10 cellular contexts compared by ENCODE assay signal in the genomic region with DNA sequence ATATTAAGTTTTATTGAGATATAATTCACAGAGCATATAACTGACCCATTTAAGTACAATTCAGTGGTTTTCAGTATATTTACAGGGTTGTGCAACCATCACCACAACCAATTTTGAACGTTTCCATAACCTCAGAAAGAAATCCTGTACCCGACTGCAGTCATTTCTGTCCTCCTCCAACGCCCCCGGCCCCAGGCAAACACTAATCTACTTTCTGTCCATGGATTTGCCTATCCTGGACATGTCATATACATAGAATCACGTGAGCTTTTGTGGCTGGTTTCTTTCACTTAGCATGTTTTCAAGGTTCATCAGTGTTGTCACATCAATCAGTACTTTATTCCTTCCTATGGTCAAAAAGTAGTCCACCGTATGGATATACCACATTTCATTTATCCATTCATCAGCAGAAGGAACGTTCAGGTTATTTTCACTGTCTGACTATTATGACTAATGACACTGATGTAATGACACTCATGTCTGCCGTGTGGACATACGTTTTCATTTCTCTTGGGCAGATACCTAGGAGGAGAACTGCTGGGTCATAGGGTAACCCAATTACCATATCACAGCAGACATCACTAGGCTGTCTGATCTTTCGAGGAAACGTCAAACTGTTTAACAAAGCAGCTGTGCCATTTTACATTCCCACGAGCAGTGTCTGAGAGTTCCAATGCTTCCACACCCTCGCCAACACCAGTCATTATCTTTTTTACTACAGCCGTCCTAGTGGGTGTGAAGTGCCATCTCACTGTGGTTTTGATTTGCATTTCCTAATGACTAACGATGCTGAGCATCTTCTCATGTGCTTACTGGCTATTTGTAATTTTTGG. TPM values are rescaled to one million over a fixed set of nuclear protein-coding genes. Genes with fewer than 3 reads are reported as not detected.
DNase-seq lines count a peak whose midpoint lies in the region; ATAC-seq and TF ChIP-seq lines count a peak whose summit lies in the region.
"Had no signal": no experiment of that assay in that cellular context is flagged by ENCODE, and none has a peak within 500 bp of the region (broad histone marks: within the 10 kb centered on the region; RNA-seq: fewer than 3 reads in every experiment).

No MANE protein-coding gene starts in this region.

- intact Hi-C loops in activated naive CD4-positive, alpha-beta T cell treated with anti-CD3 and anti-CD28 coated beads for 36 hours (cut with micrococcal nuclease): no loop called here

- DNase-seq in activated naive CD4-positive, alpha-beta T cell treated with anti-CD3 and anti-CD28 coated beads for 36 hours: peak; percentile 31
- no peak for DNase-seq in activated naive CD4-positive, alpha-beta T cell (lab: John Stamatoyannopoulos, UW)
- DNase-seq in T-helper 2 cell: peak in 3 of 5 experiments; percentile 2 to 72 (median 53)
- no peak for DNase-seq in endodermal cell
- peak; percentile 37 to 60 for DNase-seq in stimulated activated CD8-positive, alpha-beta memory T cell treated with anti-CD3 and anti-CD28 coated beads, Interleukin-7, amount 100 ng/mL, for 48 hours (ENCODE audit: extremely low read depth in 1 of 2, low read depth in 1 of 2)
- no peak for DNase-seq in MG63
- no peak for DNase-seq in NCI-H1048 (lab: John Stamatoyannopoulos, UW)
- DNase-seq: foreskin keratinocyte, NCI-H2107 had no signal

- no peaks in the 10 kb centered on the region for H3K27me3 ChIP-seq in endodermal cell (ENCODE audit: control insufficient read depth, insufficient read depth, low read length, poor library complexity, severe bottlenecking)
- H3K27me3 ChIP-seq in MG63: no peaks in the 10 kb centered on the region
- H3K27me3 ChIP-seq: foreskin keratinocyte had no signal

- H3K4me3 ChIP-seq in endodermal cell (ENCODE audit: low read length) (no peak overlapping the region), MG63 (no peak overlapping the region)

- CTCF ChIA-PET in activated naive CD4-positive, alpha-beta T cell treated with anti-CD3 and anti-CD28 coated beads for 36 hours (lab: Charles Lee): interaction anchor here (1.4 kb wide), 1 partner anchor 259 kb away, joined by 3 read pairs; no protein-coding TSS in a partner anchor

- H3K4me1 Mint-ChIP-seq in activated naive CD4-positive, alpha-beta T cell treated with anti-CD3 and anti-CD28 coated beads for 36 hours (ENCODE audit: low read depth): peaks cover 26% of the 10 kb centered on the region
- H3K4me1 Mint-ChIP-seq in endodermal cell: peaks cover 15% of the 10 kb centered on the region

- no peak for TF ChIP-seq CTCF in endodermal cell (conservative IDR thresholded peaks at IDR 0.05)

- H3K27ac Mint-ChIP-seq in activated naive CD4-positive, alpha-beta T cell treated with anti-CD3 and anti-CD28 coated beads for 36 hours: peak overlapping the region; percentile 50
- H3K27ac Mint-ChIP-seq in endodermal cell: peak overlapping the region; percentile 59

- WGBS in endodermal cell (ENCODE audit: insufficient coverage in 1 of 2, insufficient read length in 1 of 2), 2 experiments: 95% methylated on average over 13 to 15 of the region's 15 CpGs

- no peaks in the 10 kb centered on the region for H3K4me1 ChIP-seq in endodermal cell (ENCODE audit: control insufficient read depth, insufficient read depth, low read length)
- H3K4me1 ChIP-seq: foreskin keratinocyte had no signal

- no peak overlapping the region for H3K9ac ChIP-seq in endodermal cell (ENCODE audit: extremely low read depth, low read length, poor library complexity, severe bottlenecking)

- no peaks in the 10 kb centered on the region for H3K9me3 Mint-ChIP-seq in activated naive CD4-positive, alpha-beta T cell treated with anti-CD3 and anti-CD28 coated beads for 36 hours
- H3K9me3 Mint-ChIP-seq in endodermal cell: peaks cover 22% of the 10 kb centered on the region

- peaks cover 7% of the 10 kb centered on the region for H3K36me3 Mint-ChIP-seq in activated naive CD4-positive, alpha-beta T cell treated with anti-CD3 and anti-CD28 coated beads for 36 hours (ENCODE audit: low read depth)
- H3K36me3 Mint-ChIP-seq in endodermal cell (ENCODE audit: low read depth): peaks cover 67% of the 10 kb centered on the region

- no peak for ATAC-seq in GM19463 (IDR thresholded peaks at IDR 0.05; ENCODE audit: unreplicated experiment)
- ATAC-seq: foreskin keratinocyte had no signal

- no peaks in the 10 kb centered on the region for H3K27me3 Mint-ChIP-seq in activated naive CD4-positive, alpha-beta T cell treated with anti-CD3 and anti-CD28 coated beads for 36 hours (ENCODE audit: low read depth)
- H3K27me3 Mint-ChIP-seq in endodermal cell (ENCODE audit: insufficient read depth): no peaks in the 10 kb centered on the region

- H3K36me3 ChIP-seq in endodermal cell (ENCODE audit: control insufficient read depth, insufficient read depth, low read length) (peaks cover 65% of the 10 kb centered on the region), MG63 (no peaks in the 10 kb centered on the region)

- no peak overlapping the region for H3K4me3 Mint-ChIP-seq in activated naive CD4-positive, alpha-beta T cell treated with anti-CD3 and anti-CD28 coated beads for 36 hours
- H3K4me3 Mint-ChIP-seq in endodermal cell: no peak overlapping the region

- H3K9me3 ChIP-seq in endodermal cell (ENCODE audit: control insufficient read depth, low read length): peaks cover 10% of the 10 kb centered on the region
- H3K9me3 ChIP-seq in MG63: no peaks in the 10 kb centered on the region

- no peak overlapping the region for H3K27ac ChIP-seq in endodermal cell (ENCODE audit: low read depth, low read length)
- H3K27ac ChIP-seq: foreskin keratinocyte had no signal

RNA-seq across cellular contexts. Expression of a gene that starts 30.8 kb away (rescaled TPM):
- total RNA-seq in activated naive CD4-positive, alpha-beta T cell treated with anti-CD3 and anti-CD28 coated beads for 36 hours: 100 to 1,000 TPM; 203 to 211 TPM
- 10 to 100 TPM; 84.5 to 95.8 TPM for total RNA-seq in endodermal cell
- polyA plus RNA-seq in endodermal cell (2013, experiment 1 of 2): 87.1 TPM
- 77.1 TPM for polyA plus RNA-seq in endodermal cell (2013, experiment 2 of 2)
- total RNA-seq in MG63 (2014; rRNA removed; shearing (Covaris generic); ENCODE audit: low replicate concordance): 124 and 142 TPM in 2 replicates

RNA-seq across cellular contexts. Expression of a gene that starts 30.9 kb away (rescaled TPM):
- total RNA-seq in activated naive CD4-positive, alpha-beta T cell treated with anti-CD3 and anti-CD28 coated beads for 36 hours: 10 to 100 TPM; 12.7 to 13.6 TPM
- 10 to 100 TPM in 1 of 2 donors, 1 to 10 TPM in 1; 8.2 to 11.0 TPM for total RNA-seq in endodermal cell
- 13.3 TPM for polyA plus RNA-seq in endodermal cell (2013, experiment 1 of 2)
- polyA plus RNA-seq in endodermal cell (2013, experiment 2 of 2): 12.0 TPM
- 4.7 and 6.3 TPM in 2 replicates for total RNA-seq in MG63 (2014; rRNA removed; shearing (Covaris generic); ENCODE audit: low replicate concordance)

Comparison
In these comparisons a context has a peak if more than half of its experiments do, and no peak if none do; other contexts are left out.
1. DNase-seq: peak in activated naive CD4-positive, alpha-beta T cell treated with anti-CD3 and anti-CD28 coated beads for 36 hours (single experiment), T-helper 2 cell (3 of 5) and stimulated activated CD8-positive, alpha-beta memory T cell treated with anti-CD3 and anti-CD28 coated beads, Interleukin-7, amount 100 ng/mL, for 48 hours (2 of 2); none in activated naive CD4-positive, alpha-beta T cell (0 of 4), endodermal cell (single experiment), MG63 (single experiment) and NCI-H1048 (single experiment).